ENCODE assay signal across 2 cellular contexts in genomic region chr9:8730618-8731017, GRCh38.
TF ChIP-seq lines count a peak whose summit lies in the region.

No MANE protein-coding gene starts in this region.

TF ChIP-seq in GM23338, 12 proteins besides CTCF, POLR2A, EP300 and RAD21:
- TF ChIP-seq ETS1 (IDR thresholded peaks at IDR 0.05) (no peak), REST (IDR thresholded peaks at IDR 0.05; ENCODE audit: unreplicated experiment) (no peak), STAT1 (IDR thresholded peaks at IDR 0.05; ENCODE audit: unreplicated experiment) (no peak), CREB1 (CRISPR knock-in tag; IDR thresholded peaks at IDR 0.05; ENCODE audit: low read depth) (no peak), JUNB (IDR thresholded peaks at IDR 0.05; ENCODE audit: unreplicated experiment) (no peak), ZNF331 (CRISPR knock-in tag; IDR thresholded peaks at IDR 0.05; ENCODE audit: low read depth) (no peak), EZH2phosphoT487 (IDR thresholded peaks at IDR 0.05; ENCODE audit: unreplicated experiment) (no peak), EZH2 (IDR thresholded peaks at IDR 0.05; ENCODE audit: low read depth, unreplicated experiment) (no peak), NANOG (IDR thresholded peaks at IDR 0.05; ENCODE audit: borderline replicate concordance) (no peak), POLR2AphosphoS5 (IDR thresholded peaks at IDR 0.05; ENCODE audit: low read depth) (no peak)

TF ChIP-seq in H1, 55 proteins besides CTCF, POLR2A, EP300 and RAD21:
- no peak for TF ChIP-seq EZH2 (IDR thresholded peaks at IDR 0.05; ENCODE audit: low read depth, low read length, severe bottlenecking)
- no peak for TF ChIP-seq SIRT6 (IDR thresholded peaks at IDR 0.05; ENCODE audit: low read length)
- TF ChIP-seq SRF (IDR thresholded peaks at IDR 0.05; ENCODE audit: low read depth, low read length), result no peak
- no peak for TF ChIP-seq YY1 (IDR thresholded peaks at IDR 0.05; ENCODE audit: low read depth, low read length)
- TF ChIP-seq KDM4A (IDR thresholded peaks at IDR 0.05; ENCODE audit: low read depth, low read length, severe bottlenecking), result no peak
